ENCODE assay signal across 6 cellular contexts in the genomic region with DNA sequence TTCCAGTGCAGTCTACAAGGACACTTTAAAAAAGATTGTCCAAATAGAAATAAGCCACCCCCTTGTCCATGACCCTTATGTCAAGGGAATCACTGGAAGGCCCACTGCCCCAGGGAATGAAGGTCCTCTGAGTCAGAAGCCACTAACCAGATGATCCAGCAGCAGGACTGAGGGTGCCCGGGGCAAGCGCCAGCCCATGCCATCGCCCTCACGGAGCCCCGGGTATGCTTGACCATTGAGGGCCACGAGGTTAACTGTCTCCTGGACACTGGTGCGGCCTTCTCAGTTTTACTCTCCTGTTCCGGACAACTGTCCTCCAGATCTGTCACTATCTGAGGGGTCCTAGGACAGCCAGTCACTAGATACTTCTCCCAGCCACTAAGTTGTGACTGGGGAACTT. TPM values are rescaled to one million over a fixed set of nuclear protein-coding genes. Genes with fewer than 3 reads are reported as not detected.
"Had no signal": no experiment of that assay in that cellular context is flagged by ENCODE, and none has a peak within 500 bp of the region (broad histone marks: within the 10 kb centered on the region; RNA-seq: fewer than 3 reads in every experiment).

No MANE protein-coding gene starts in this region.

RNA-seq across cellular contexts. Expression of a gene that starts 47.3 kb away (rescaled TPM):
- polyA plus RNA-seq: endothelial cell of umbilical vein, esophagus, fibroblast of lung, foreskin keratinocyte, heart left ventricle, heart right ventricle had no signal
